8 cellular contexts compared by ENCODE assay signal in the genomic region with DNA sequence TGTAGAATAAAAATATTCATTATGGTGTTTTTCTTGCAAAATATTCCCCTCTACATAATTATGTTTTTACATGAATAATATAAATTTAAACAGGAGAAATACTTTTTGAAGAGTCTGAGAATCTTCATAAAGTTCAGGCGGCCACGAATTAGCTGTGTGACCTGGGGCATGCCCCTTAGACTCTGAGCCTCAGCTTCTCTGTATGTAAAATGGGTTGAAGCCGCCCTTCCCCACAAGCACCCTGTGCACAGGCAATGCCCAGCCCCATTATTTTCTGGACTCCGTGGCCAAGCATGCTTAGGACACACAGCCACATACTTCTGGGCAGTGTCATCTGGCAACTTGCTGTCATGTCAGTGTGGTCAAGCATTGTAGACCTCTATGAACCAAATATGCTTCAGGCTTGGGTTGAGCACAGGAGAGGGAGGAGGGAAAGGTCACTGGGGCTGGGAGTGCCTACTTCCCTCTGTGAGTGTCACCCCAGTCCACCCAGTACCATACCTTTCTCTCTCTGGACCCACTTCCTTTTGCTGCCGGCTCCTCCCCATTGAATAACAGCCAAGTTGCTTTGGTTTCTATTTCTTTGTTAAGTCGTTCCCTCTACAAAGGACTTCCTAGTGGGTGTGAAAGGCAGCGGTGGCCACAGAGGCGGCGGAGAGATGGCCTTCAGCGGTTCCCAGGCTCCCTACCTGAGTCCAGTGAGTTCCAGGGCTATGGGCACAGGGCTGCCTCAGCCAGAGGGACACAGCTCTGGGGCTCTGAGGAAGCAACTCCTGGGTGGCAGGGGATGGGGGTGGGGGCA. TPM values are rescaled to one million over a fixed set of nuclear protein-coding genes. Genes with fewer than 3 reads are reported as not detected.
A peak's percentile ranks its signal among the peaks of the same experiment; 100 is the strongest.
DNase-seq lines count a peak whose midpoint lies in the region; ATAC-seq and TF ChIP-seq lines count a peak whose summit lies in the region.

Gene LGALS9 (plus strand): TSS at position 582 of the 802 bp plus-strand sequence. CDS start 78 bp downstream, at position 660.

- in situ Hi-C loops in GM13977 (cut with MboI; ENCODE audit: low pct_unique_long_range_greater_than_20kb, low sequenced_read_pairs, unreplicated experiment), result no loop called here

- intact Hi-C loops in body of pancreas (cut with DNase I), result no loop called here
- intact Hi-C loops in upper lobe of right lung (cut with DNase I), result no loop called here

- no peaks in the 10 kb centered on the region for H3K27me3 ChIP-seq in body of pancreas
- H3K27me3 ChIP-seq in upper lobe of right lung, result no peaks in the 10 kb centered on the region

- TF ChIP-seq POLR2A in body of pancreas (IDR thresholded peaks at IDR 0.05), result peak in 2 of 3 donors; percentile 50 to 59

- DNase-seq in GM13977 (ENCODE audit: low spot score) (peak; percentile 67), OCI-M1 (lab: John Stamatoyannopoulos, UW) (peak; percentile 94), body of pancreas (peak; percentile 34 to 69 (median 44)), medulla oblongata (ENCODE audit: extremely low spot score) (peak; percentile 66), upper lobe of right lung (no peak), NCI-H2081 treated with DMSO at 0.1 percent for 48 hours (lab: John Stamatoyannopoulos, UW) (no peak)

- H3K27ac ChIP-seq in body of pancreas (peak within 1 kb of the TSS in 3 of 4 donors; percentile 46 to 63 (median 49)), upper lobe of right lung (peak within 1 kb of the TSS; percentile 75)

- no peak for TF ChIP-seq CTCF in GM13977 (IDR thresholded peaks at IDR 0.05; ENCODE audit: extremely low read depth, insufficient read depth, missing control alignments)
- TF ChIP-seq CTCF in body of pancreas (IDR thresholded peaks at IDR 0.05), result no peak
- no peak for TF ChIP-seq CTCF in upper lobe of right lung (IDR thresholded peaks at IDR 0.05)

- H3K4me1 ChIP-seq in body of pancreas, result peaks cover 37% of the 10 kb centered on the region
- peaks cover 27% of the 10 kb centered on the region for H3K4me1 ChIP-seq in upper lobe of right lung

- WGBS in body of pancreas, 2 donors, result 42 to 45% methylated on average over 10 of the region's 10 CpGs

- H3K36me3 ChIP-seq in body of pancreas (replicated peaks in 1 of 2; ENCODE audit: insufficient read depth in 1 of 2, low read depth in 2 of 2), result peaks cover 0 to 4% of the 10 kb centered on the region in 2 donors
- no peaks in the 10 kb centered on the region for H3K36me3 ChIP-seq in upper lobe of right lung

- no peak within 1 kb of the TSS for H3K4me3 ChIP-seq in body of pancreas
- peak within 1 kb of the TSS; percentile 54 for H3K4me3 ChIP-seq in upper lobe of right lung

- H3K9me3 ChIP-seq in body of pancreas (no peaks in the 10 kb centered on the region), upper lobe of right lung (no peaks in the 10 kb centered on the region)

- ATAC-seq in HG02588 (IDR thresholded peaks at IDR 0.05; ENCODE audit: unreplicated experiment) (peak; percentile 46), body of pancreas (peak; percentile 53), upper lobe of right lung (peak; percentile 76), GM18861 (IDR thresholded peaks at IDR 0.05; ENCODE audit: unreplicated experiment) (no peak)

RNA-seq across cellular contexts. Expression of gene LGALS9, which starts in this region (rescaled TPM):
- total RNA-seq in body of pancreas (10 to 100 TPM in 1 of 2 donors, 1 to 10 TPM in 1; 6.3 to 21.3 TPM), upper lobe of right lung (185 TPM)

Comparison
In these comparisons a context has a peak if more than half of its experiments do, and no peak if none do; other contexts are left out.
1. DNase-seq: peak in GM13977 (single experiment), OCI-M1 (single experiment), body of pancreas (4 of 4) and medulla oblongata (single experiment); none in upper lobe of right lung (single experiment) and NCI-H2081 treated with DMSO at 0.1 percent for 48 hours (single experiment).